ENCODE assay signal across 15 cellular contexts in the genomic region with DNA sequence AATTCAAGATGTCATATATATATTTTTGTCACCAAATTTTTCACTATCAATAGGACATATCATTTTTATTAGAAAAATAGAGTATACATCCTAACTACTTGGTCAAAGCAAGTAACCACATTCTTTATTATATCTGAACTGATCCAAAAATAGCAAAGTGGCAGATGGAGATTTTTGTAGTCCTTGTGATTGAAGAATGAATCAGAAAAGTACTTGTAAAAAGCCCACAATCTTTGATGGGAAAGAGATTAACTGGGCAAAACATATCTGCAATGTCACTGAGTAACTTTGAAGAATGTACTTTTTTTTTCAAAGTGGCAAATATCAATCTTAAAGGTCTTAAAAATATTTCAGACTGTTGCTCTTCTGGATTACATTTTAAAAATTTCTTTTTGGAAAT.
"Had no signal": no experiment of that assay in that cellular context is flagged by ENCODE, and none has a peak within 500 bp of the region (broad histone marks: within the 10 kb centered on the region; RNA-seq: fewer than 3 reads in every experiment).

No MANE protein-coding gene starts in this region.

- ATAC-seq: heart left ventricle; left colon; left ventricle myocardium superior; natural killer cell; stimulated activated effector memory CD8-positive, alpha-beta T cell treated with anti-CD3 and anti-CD28 coated beads, Interleukin-12 subunit alpha, Interleukin-12 subunit beta, amount 100 ng/mL, for 72 hours had no signal

- DNase-seq: effector CD4-positive, alpha-beta T cell; endodermal cell; erythroblast; foreskin melanocyte; heart left ventricle; hippocampal formation; left colon; left ventricle myocardium superior; mesendoderm; natural killer cell; posterior cingulate gyrus; stimulated activated CD4-positive, alpha-beta T cell treated with anti-CD3 and anti-CD28 coated beads, Interleukin-4, amount 100 ng/mL, for 1 hour; stimulated activated CD8-positive, alpha-beta memory T cell treated with anti-CD3 and anti-CD28 coated beads, Interleukin-4, amount 100 ng/mL, for 48 hours; testis had no signal
